26 cellular contexts compared by ENCODE assay signal in genomic region chr2:24853046-24853445, GRCh38.
"Had no signal": no experiment of that assay in that cellular context is flagged by ENCODE, and none has a peak within 500 bp of the region (broad histone marks: within the 10 kb centered on the region; RNA-seq: fewer than 3 reads in every experiment).

No MANE protein-coding gene starts in this region.

- H3K9ac ChIP-seq: parathyroid adenoma had no signal

- H3K36me3 ChIP-seq: neutrophil, ovary, right lobe of liver, sigmoid colon, suprapubic skin, tibial artery, transverse colon, upper lobe of right lung, uterus had no signal

- H2AFZ ChIP-seq: parathyroid adenoma had no signal

- DNase-seq: naive thymus-derived CD8-positive, alpha-beta T cell; nephron progenitor cell; nucleus accumbens; ovary; psoas muscle; right cardiac atrium; right lobe of liver; sigmoid colon; small intestine; stimulated activated CD4-positive, alpha-beta T cell treated with anti-CD3 and anti-CD28 coated beads, Interleukin-12 subunit alpha, Interleukin-12 subunit beta, amount 100 ng/mL, for 4 hours; stimulated activated CD4-positive, alpha-beta T cell treated with anti-CD3 and anti-CD28 coated beads, Interleukin-1b, Interleukin-23, amount 100 ng/mL, for 48 hours; stimulated activated CD4-positive, alpha-beta T cell treated with anti-CD3 and anti-CD28 coated beads, Interleukin-4, amount 100 ng/mL, for 1 hour; stimulated activated CD4-positive, alpha-beta T cell treated with anti-CD3 and anti-CD28 coated beads, Interleukin-4, amount 100 ng/mL, for 4 hours; stimulated activated CD8-positive, alpha-beta memory T cell treated with anti-CD3 and anti-CD28 coated beads, Interleukin-4, amount 100 ng/mL, for 48 hours; stimulated activated naive CD4-positive, alpha-beta T cell; stimulated activated naive CD8-positive, alpha-beta T cell treated with anti-CD3 and anti-CD28 coated beads, Interleukin-15, amount 100 ng/mL, for 72 hours; stimulated activated naive CD8-positive, alpha-beta T cell treated with anti-CD3 and anti-CD28 coated beads, Interleukin-15, Interleukin-2, amounts not matched to agents 100 U/mL and 50 U/mL, for 24 hours; substantia nigra; testis; tibial artery; transverse colon; upper lobe of right lung had no signal

- FAIRE-seq: small intestine had no signal

- H3K27me3 ChIP-seq: neutrophil, ovary, right lobe of liver, sigmoid colon, suprapubic skin, testis, tibial artery, transverse colon, upper lobe of right lung, uterus had no signal

- H3K79me2 ChIP-seq: parathyroid adenoma had no signal

- H3K9me3 ChIP-seq: neutrophil, ovary, psoas muscle, right lobe of liver, sigmoid colon, suprapubic skin, testis, tibial artery, transverse colon, upper lobe of right lung, uterus had no signal

- H3K4me3 ChIP-seq: ovary, psoas muscle, right lobe of liver, sigmoid colon, suprapubic skin, testis, tibial artery, transverse colon, upper lobe of right lung, uterus had no signal

- H3K4me1 ChIP-seq: parathyroid adenoma, psoas muscle, right lobe of liver, upper lobe of right lung had no signal

- H3K27ac ChIP-seq: neutrophil, parathyroid adenoma, psoas muscle, right lobe of liver, suprapubic skin, testis, tibial artery, upper lobe of right lung had no signal
